Comparison of ENCODE assay signal across 1 cellular context in genomic region chr1:221962385-221962784, GRCh38.
TF ChIP-seq lines count a peak whose summit lies in the region.

No MANE protein-coding gene starts in this region.

TF ChIP-seq in K562, 482 proteins besides CTCF, POLR2A, EP300 and RAD21 (continued from another document and continues in another):
- TF ChIP-seq, protein P1, sequence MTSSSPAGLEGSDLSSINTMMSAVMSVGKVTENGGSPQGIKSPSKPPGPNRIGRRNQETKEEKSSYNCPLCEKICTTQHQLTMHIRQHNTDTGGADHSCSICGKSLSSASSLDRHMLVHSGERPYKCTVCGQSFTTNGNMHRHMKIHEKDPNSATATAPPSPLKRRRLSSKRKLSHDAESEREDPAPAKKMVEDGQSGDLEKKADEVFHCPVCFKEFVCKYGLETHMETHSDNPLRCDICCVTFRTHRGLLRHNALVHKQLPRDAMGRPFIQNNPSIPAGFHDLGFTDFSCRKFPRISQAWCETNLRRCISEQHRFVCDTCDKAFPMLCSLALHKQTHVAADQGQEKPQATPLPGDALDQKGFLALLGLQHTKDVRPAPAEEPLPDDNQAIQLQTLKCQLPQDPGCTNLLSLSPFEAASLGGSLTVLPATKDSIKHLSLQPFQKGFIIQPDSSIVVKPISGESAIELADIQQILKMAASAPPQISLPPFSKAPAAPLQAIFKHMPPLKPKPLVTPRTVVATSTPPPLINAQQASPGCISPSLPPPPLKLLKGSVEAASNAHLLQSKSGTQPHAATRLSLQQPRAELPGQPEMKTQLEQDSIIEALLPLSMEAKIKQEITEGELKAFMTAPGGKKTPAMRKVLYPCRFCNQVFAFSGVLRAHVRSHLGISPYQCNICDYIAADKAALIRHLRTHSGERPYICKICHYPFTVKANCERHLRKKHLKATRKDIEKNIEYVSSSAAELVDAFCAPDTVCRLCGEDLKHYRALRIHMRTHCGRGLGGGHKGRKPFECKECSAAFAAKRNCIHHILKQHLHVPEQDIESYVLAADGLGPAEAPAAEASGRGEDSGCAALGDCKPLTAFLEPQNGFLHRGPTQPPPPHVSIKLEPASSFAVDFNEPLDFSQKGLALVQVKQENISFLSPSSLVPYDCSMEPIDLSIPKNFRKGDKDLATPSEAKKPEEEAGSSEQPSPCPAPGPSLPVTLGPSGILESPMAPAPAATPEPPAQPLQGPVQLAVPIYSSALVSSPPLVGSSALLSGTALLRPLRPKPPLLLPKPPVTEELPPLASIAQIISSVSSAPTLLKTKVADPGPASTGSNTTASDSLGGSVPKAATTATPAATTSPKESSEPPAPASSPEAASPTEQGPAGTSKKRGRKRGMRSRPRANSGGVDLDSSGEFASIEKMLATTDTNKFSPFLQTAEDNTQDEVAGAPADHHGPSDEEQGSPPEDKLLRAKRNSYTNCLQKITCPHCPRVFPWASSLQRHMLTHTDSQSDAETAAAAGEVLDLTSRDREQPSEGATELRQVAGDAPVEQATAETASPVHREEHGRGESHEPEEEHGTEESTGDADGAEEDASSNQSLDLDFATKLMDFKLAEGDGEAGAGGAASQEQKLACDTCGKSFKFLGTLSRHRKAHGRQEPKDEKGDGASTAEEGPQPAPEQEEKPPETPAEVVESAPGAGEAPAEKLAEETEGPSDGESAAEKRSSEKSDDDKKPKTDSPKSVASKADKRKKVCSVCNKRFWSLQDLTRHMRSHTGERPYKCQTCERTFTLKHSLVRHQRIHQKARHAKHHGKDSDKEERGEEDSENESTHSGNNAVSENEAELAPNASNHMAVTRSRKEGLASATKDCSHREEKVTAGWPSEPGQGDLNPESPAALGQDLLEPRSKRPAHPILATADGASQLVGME (CRISPR knock-in tag; IDR thresholded peaks at IDR 0.05) = 0 out of 2 replicates have a peak, but pooled peaks have one; percentile 72
- TF ChIP-seq MLLT1 (IDR thresholded peaks at IDR 0.05) (no peak), PHB2 (IDR thresholded peaks at IDR 0.05; ENCODE audit: low read depth) (no peak), TBP (optimal IDR thresholded peaks at IDR 0.05; ENCODE audit: low read depth, low read length) (no peak), MEF2D (tag; conservative IDR thresholded peaks at IDR 0.05; ENCODE audit: low read depth) (peak; percentile 94), DIDO1 (tag; IDR thresholded peaks at IDR 0.05; ENCODE audit: low read depth) (peak; percentile 82), CUX1 (CRISPR knock-in tag; IDR thresholded peaks at IDR 0.05) (peak; percentile 95), SP1 (CRISPR knock-in tag; IDR thresholded peaks at IDR 0.05) (no peak), ILK (tag; IDR thresholded peaks at IDR 0.05; ENCODE audit: borderline replicate concordance, low read depth) (peak; percentile 92), PTTG1 (tag; IDR thresholded peaks at IDR 0.05; ENCODE audit: low read depth) (peak; percentile 97), ZNF780A (CRISPR knock-in tag; IDR thresholded peaks at IDR 0.05) (no peak), NRF1 (conservative IDR thresholded peaks at IDR 0.05 in 1 of 2, IDR thresholded peaks at IDR 0.05 in 1 of 2) (no peak), ZNF324 (CRISPR knock-in tag; IDR thresholded peaks at IDR 0.05) (peak; percentile 82), RBBP5 (IDR thresholded peaks at IDR 0.05; ENCODE audit: borderline replicate concordance, insufficient read depth, low read length, poor library complexity, severe bottlenecking) (no peak), RFX7 (CRISPR knock-in tag; IDR thresholded peaks at IDR 0.05) (peak; percentile 71; the same call in 1 of the 2 replicates), RHOXF2B (CRISPR knock-in tag; conservative IDR thresholded peaks at IDR 0.05) (no peak), IFI16 (CRISPR knock-in tag; IDR thresholded peaks at IDR 0.05) (peak; percentile 90), POLR3A (IDR thresholded peaks at IDR 0.05; ENCODE audit: borderline replicate concordance, extremely low read depth, insufficient read depth, insufficient read length) (no peak), CXXC5 (CRISPR knock-in tag; IDR thresholded peaks at IDR 0.05) (peak; percentile 95), MEF2A (IDR thresholded peaks at IDR 0.05; ENCODE audit: control insufficient read depth, low read depth, low read length) (no peak), PYGO2 (tag; IDR thresholded peaks at IDR 0.05) (peak; percentile 91), ZNF561 (CRISPR knock-in tag; conservative IDR thresholded peaks at IDR 0.05) (peak; percentile 82; the same call in 1 of the 2 replicates), ZNF165 (CRISPR knock-in tag; IDR thresholded peaks at IDR 0.05; ENCODE audit: borderline replicate concordance) (peak; percentile 94), ZNF79 (CRISPR knock-in tag; IDR thresholded peaks at IDR 0.05; ENCODE audit: low read depth) (peak; percentile 97), GTF2A2 (tag; IDR thresholded peaks at IDR 0.05) (peak; percentile 95), ZBTB17 (CRISPR knock-in tag; IDR thresholded peaks at IDR 0.05) (peak; percentile 95), SMC3 (conservative IDR thresholded peaks at IDR 0.05; ENCODE audit: insufficient read depth, low read depth, low read length) (no peak), ZNF717 (CRISPR knock-in tag; IDR thresholded peaks at IDR 0.05) (0 out of 2 replicates have a peak, but pooled peaks have one; percentile 74), ZKSCAN8 (CRISPR knock-in tag; IDR thresholded peaks at IDR 0.05) (peak; percentile 93), ZNF445 (CRISPR knock-in tag; IDR thresholded peaks at IDR 0.05; ENCODE audit: low read depth) (peak; percentile 94; the same call in 1 of the 2 replicates), RBM34 (IDR thresholded peaks at IDR 0.05; ENCODE audit: borderline replicate concordance, insufficient read depth, low read length) (no peak), THAP7 (CRISPR knock-in tag; IDR thresholded peaks at IDR 0.05) (0 out of 2 replicates have a peak, but pooled peaks have one; percentile 40)
- TF ChIP-seq, protein P2, sequence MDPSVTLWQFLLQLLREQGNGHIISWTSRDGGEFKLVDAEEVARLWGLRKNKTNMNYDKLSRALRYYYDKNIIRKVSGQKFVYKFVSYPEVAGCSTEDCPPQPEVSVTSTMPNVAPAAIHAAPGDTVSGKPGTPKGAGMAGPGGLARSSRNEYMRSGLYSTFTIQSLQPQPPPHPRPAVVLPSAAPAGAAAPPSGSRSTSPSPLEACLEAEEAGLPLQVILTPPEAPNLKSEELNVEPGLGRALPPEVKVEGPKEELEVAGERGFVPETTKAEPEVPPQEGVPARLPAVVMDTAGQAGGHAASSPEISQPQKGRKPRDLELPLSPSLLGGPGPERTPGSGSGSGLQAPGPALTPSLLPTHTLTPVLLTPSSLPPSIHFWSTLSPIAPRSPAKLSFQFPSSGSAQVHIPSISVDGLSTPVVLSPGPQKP (CRISPR knock-in tag; IDR thresholded peaks at IDR 0.05) = no peak
- TF ChIP-seq, protein P3, sequence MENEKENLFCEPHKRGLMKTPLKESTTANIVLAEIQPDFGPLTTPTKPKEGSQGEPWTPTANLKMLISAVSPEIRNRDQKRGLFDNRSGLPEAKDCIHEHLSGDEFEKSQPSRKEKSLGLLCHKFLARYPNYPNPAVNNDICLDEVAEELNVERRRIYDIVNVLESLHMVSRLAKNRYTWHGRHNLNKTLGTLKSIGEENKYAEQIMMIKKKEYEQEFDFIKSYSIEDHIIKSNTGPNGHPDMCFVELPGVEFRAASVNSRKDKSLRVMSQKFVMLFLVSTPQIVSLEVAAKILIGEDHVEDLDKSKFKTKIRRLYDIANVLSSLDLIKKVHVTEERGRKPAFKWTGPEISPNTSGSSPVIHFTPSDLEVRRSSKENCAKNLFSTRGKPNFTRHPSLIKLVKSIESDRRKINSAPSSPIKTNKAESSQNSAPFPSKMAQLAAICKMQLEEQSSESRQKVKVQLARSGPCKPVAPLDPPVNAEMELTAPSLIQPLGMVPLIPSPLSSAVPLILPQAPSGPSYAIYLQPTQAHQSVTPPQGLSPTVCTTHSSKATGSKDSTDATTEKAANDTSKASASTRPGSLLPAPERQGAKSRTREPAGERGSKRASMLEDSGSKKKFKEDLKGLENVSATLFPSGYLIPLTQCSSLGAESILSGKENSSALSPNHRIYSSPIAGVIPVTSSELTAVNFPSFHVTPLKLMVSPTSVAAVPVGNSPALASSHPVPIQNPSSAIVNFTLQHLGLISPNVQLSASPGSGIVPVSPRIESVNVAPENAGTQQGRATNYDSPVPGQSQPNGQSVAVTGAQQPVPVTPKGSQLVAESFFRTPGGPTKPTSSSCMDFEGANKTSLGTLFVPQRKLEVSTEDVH (IDR thresholded peaks at IDR 0.05; ENCODE audit: low read depth, partially characterized antibody) = no peak
- TF ChIP-seq, protein P4, sequence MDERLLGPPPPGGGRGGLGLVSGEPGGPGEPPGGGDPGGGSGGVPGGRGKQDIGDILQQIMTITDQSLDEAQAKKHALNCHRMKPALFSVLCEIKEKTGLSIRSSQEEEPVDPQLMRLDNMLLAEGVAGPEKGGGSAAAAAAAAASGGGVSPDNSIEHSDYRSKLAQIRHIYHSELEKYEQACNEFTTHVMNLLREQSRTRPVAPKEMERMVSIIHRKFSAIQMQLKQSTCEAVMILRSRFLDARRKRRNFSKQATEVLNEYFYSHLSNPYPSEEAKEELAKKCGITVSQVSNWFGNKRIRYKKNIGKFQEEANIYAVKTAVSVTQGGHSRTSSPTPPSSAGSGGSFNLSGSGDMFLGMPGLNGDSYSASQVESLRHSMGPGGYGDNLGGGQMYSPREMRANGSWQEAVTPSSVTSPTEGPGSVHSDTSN (CRISPR knock-in tag; IDR thresholded peaks at IDR 0.05; ENCODE audit: low read depth) = no peak
- TF ChIP-seq, protein P4 (tag; conservative IDR thresholded peaks at IDR 0.05; ENCODE audit: low read depth) = peak; percentile 59; the same call in 1 of the 2 replicates
- TF ChIP-seq, protein P5, sequence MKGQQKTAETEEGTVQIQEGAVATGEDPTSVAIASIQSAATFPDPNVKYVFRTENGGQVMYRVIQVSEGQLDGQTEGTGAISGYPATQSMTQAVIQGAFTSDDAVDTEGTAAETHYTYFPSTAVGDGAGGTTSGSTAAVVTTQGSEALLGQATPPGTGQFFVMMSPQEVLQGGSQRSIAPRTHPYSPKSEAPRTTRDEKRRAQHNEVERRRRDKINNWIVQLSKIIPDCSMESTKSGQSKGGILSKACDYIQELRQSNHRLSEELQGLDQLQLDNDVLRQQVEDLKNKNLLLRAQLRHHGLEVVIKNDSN (CRISPR knock-in tag; IDR thresholded peaks at IDR 0.05) = no peak
- TF ChIP-seq, protein P6, sequence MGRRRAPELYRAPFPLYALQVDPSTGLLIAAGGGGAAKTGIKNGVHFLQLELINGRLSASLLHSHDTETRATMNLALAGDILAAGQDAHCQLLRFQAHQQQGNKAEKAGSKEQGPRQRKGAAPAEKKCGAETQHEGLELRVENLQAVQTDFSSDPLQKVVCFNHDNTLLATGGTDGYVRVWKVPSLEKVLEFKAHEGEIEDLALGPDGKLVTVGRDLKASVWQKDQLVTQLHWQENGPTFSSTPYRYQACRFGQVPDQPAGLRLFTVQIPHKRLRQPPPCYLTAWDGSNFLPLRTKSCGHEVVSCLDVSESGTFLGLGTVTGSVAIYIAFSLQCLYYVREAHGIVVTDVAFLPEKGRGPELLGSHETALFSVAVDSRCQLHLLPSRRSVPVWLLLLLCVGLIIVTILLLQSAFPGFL (CRISPR knock-in tag; IDR thresholded peaks at IDR 0.05) = no peak
